In the genomic region with DNA sequence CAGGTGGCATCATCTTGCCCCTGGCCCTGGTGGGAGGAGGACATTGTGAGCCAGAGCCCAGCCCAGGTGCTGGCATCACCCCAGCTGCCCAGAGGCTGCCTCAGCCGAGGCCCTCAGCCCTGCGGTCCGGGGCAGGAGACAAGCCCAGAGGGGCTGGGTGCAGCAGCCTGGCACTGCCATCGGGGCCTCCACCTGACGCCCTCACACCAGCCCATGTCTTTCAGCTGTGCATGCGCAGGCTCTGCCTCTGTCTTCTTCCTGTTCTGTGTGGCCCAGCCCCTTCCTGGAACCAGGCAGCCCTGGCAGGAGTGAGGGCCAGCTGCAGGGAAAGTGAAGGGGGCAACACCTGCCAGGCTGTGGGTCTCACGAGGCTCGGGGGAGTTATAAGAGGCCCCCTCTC, we compare ENCODE assay signal across 21 cellular contexts. TPM values are rescaled to one million over a fixed set of nuclear protein-coding genes. Genes with fewer than 3 reads are reported as not detected.
DNase-seq lines count a peak whose midpoint lies in the region; ATAC-seq and TF ChIP-seq lines count a peak whose summit lies in the region.
"Had no signal": no experiment of that assay in that cellular context is flagged by ENCODE, and none has a peak within 500 bp of the region (broad histone marks: within the 10 kb centered on the region; RNA-seq: fewer than 3 reads in every experiment).

No MANE protein-coding gene starts in this region.

- 0 out of 2 replicates have a peak, but pooled peaks cover 2% of the 10 kb centered on the region for H4K20me1 ChIP-seq in DND-41 (ENCODE audit: insufficient read depth, low read length)

- no peak overlapping the region for H2BK12ac ChIP-seq in mesenchymal stem cell (ENCODE audit: low read length in 2 of 2)

- H3K18ac ChIP-seq in mesenchymal stem cell (ENCODE audit: low read depth in 1 of 2, low read length in 2 of 2) = no peak overlapping the region

- H3K27ac ChIP-seq in DND-41 (ENCODE audit: low read length) (no peak overlapping the region), mesenchymal stem cell (ENCODE audit: low read length, poor library complexity, severe bottlenecking) (no peak overlapping the region)
- H3K27ac ChIP-seq: KMS-11, left lung, stomach, upper lobe of right lung had no signal

- H3K27ac Mint-ChIP-seq in activated T-cell treated with anti-CD3 and anti-CD28 coated beads, Interleukin-2, amount 50 U/mL, for 72 hours = no peak overlapping the region
- no peak overlapping the region for H3K27ac Mint-ChIP-seq in activated T-cell treated with anti-CD3 and anti-CD28 coated beads, Interleukin-2, amount 50 U/mL, for 24 hours
- H3K27ac Mint-ChIP-seq in T-cell = peak overlapping the region; percentile 49 to 74
- no peak overlapping the region for H3K27ac Mint-ChIP-seq in type B pancreatic cell

- H3K4me2 ChIP-seq in DND-41 (ENCODE audit: insufficient read depth, low read length) (no peak overlapping the region), mesenchymal stem cell (ENCODE audit: low read length, poor library complexity, severe bottlenecking) (no peak overlapping the region)
- H3K4me2 ChIP-seq: KMS-11, SK-N-SH had no signal

- no peak overlapping the region for H2BK15ac ChIP-seq in mesenchymal stem cell (ENCODE audit: low read depth, poor library complexity, severe bottlenecking)

- no peak overlapping the region for H2AFZ ChIP-seq in DND-41 (ENCODE audit: low read depth, low read length)
- no peak overlapping the region for H2AFZ ChIP-seq in mesenchymal stem cell (ENCODE audit: low read depth, low read length)

- H3K79me1 ChIP-seq in mesenchymal stem cell (replicated peaks; ENCODE audit: low read length, poor library complexity, severe bottlenecking) = peaks cover 5% of the 10 kb centered on the region

- no peak overlapping the region for H3K4me3 Mint-ChIP-seq in activated T-cell treated with anti-CD3 and anti-CD28 coated beads, Interleukin-2, amount 50 U/mL, for 72 hours
- no peak overlapping the region for H3K4me3 Mint-ChIP-seq in activated T-cell treated with anti-CD3 and anti-CD28 coated beads, Interleukin-2, amount 50 U/mL, for 24 hours
- H3K4me3 Mint-ChIP-seq in T-cell = peak overlapping the region in 1 of 3 donors; percentile 60
- no peak overlapping the region for H3K4me3 Mint-ChIP-seq in type B pancreatic cell
- H3K4me3 Mint-ChIP-seq: H9 had no signal

- no peak overlapping the region for H3K4me3 ChIP-seq in DND-41 (ENCODE audit: low read depth in 1 of 2, low read length in 2 of 2)
- H3K4me3 ChIP-seq in mesenchymal stem cell (ENCODE audit: insufficient read depth in 1 of 2, low read depth in 1 of 2, low read length in 2 of 2) = no peak overlapping the region
- H3K4me3 ChIP-seq: left lung, stomach, upper lobe of right lung had no signal

- peak overlapping the region; percentile 33 for H2AK5ac ChIP-seq in mesenchymal stem cell (ENCODE audit: low read length, severe bottlenecking)

- H4K8ac ChIP-seq in mesenchymal stem cell (ENCODE audit: low read length) = no peak overlapping the region

- no peak overlapping the region for H2BK120ac ChIP-seq in mesenchymal stem cell (ENCODE audit: low read depth, low read length)

- no peak overlapping the region for H3K23ac ChIP-seq in mesenchymal stem cell (ENCODE audit: low read length in 2 of 2)

- no peaks in the 10 kb centered on the region for H3K9me3 Mint-ChIP-seq in activated T-cell treated with anti-CD3 and anti-CD28 coated beads, Interleukin-2, amount 50 U/mL, for 72 hours
- no peaks in the 10 kb centered on the region for H3K9me3 Mint-ChIP-seq in activated T-cell treated with anti-CD3 and anti-CD28 coated beads, Interleukin-2, amount 50 U/mL, for 24 hours
- H3K9me3 Mint-ChIP-seq in T-cell (no peaks in the 10 kb centered on the region), type B pancreatic cell (no peaks in the 10 kb centered on the region)
- H3K9me3 Mint-ChIP-seq: H9 had no signal

- 99% methylated on average over 8 of the region's 8 CpGs for WGBS in mesenchymal stem cell

- H3K9me3 ChIP-seq in DND-41 (ENCODE audit: insufficient read depth, low read length, severe bottlenecking) = no peaks in the 10 kb centered on the region
- no peaks in the 10 kb centered on the region for H3K9me3 ChIP-seq in mesenchymal stem cell (ENCODE audit: control insufficient read depth, low read length)
- H3K9me3 ChIP-seq: left lung, SK-N-SH, stomach, upper lobe of right lung had no signal

- no peaks in the 10 kb centered on the region for H3K27me3 Mint-ChIP-seq in activated T-cell treated with anti-CD3 and anti-CD28 coated beads, Interleukin-2, amount 50 U/mL, for 72 hours (ENCODE audit: low read depth)
- H3K27me3 Mint-ChIP-seq in activated T-cell treated with anti-CD3 and anti-CD28 coated beads, Interleukin-2, amount 50 U/mL, for 24 hours = no peaks in the 10 kb centered on the region
- H3K27me3 Mint-ChIP-seq in T-cell (no peaks in the 10 kb centered on the region), type B pancreatic cell (no peaks in the 10 kb centered on the region)

- H2BK5ac ChIP-seq in mesenchymal stem cell (ENCODE audit: low read depth, low read length, poor library complexity, severe bottlenecking) = no peak overlapping the region

- no peak overlapping the region for H3K14ac ChIP-seq in mesenchymal stem cell (ENCODE audit: low read length in 2 of 2)

- CTCF ChIA-PET in T-cell (lab: Charles Lee) = no interaction called here

- POLR2A ChIA-PET in T-cell (lab: Charles Lee) = interaction anchor here in 1 of 2 donors (0.8 kb wide), 1 partner anchor 23 kb away, joined by 3 read pairs; no protein-coding TSS in a partner anchor

- no peak overlapping the region for H4K91ac ChIP-seq in mesenchymal stem cell (ENCODE audit: low read length)

- H3K36me3 Mint-ChIP-seq in activated T-cell treated with anti-CD3 and anti-CD28 coated beads, Interleukin-2, amount 50 U/mL, for 72 hours (ENCODE audit: insufficient read depth in 2 of 2) = peaks cover 2 to 6% of the 10 kb centered on the region in 2 donors
- H3K36me3 Mint-ChIP-seq in activated T-cell treated with anti-CD3 and anti-CD28 coated beads, Interleukin-2, amount 50 U/mL, for 24 hours (ENCODE audit: low read depth) = peaks cover 66% of the 10 kb centered on the region
- H3K36me3 Mint-ChIP-seq in T-cell = peaks cover 30% of the 10 kb centered on the region
- peaks cover 12% of the 10 kb centered on the region for H3K36me3 Mint-ChIP-seq in type B pancreatic cell

- peaks cover 51% of the 10 kb centered on the region for H3K4me1 Mint-ChIP-seq in activated T-cell treated with anti-CD3 and anti-CD28 coated beads, Interleukin-2, amount 50 U/mL, for 72 hours (ENCODE audit: low read depth)
- peaks cover 42% of the 10 kb centered on the region for H3K4me1 Mint-ChIP-seq in activated T-cell treated with anti-CD3 and anti-CD28 coated beads, Interleukin-2, amount 50 U/mL, for 24 hours (ENCODE audit: low read depth)
- H3K4me1 Mint-ChIP-seq in T-cell = peaks cover 42 to 47% (median 43%) of the 10 kb centered on the region in 3 donors
- H3K4me1 Mint-ChIP-seq in type B pancreatic cell (ENCODE audit: unreplicated experiment) = peaks cover 10% of the 10 kb centered on the region

- no peak overlapping the region for H3K9ac ChIP-seq in DND-41 (ENCODE audit: low read depth, low read length)
- H3K9ac ChIP-seq in mesenchymal stem cell (ENCODE audit: low read length) = no peak overlapping the region
- H3K9ac ChIP-seq: KMS-11, SK-N-SH had no signal

- no peaks in the 10 kb centered on the region for H3K79me2 ChIP-seq in DND-41 (ENCODE audit: insufficient read depth, low read length)

- no peak overlapping the region for H3K4ac ChIP-seq in mesenchymal stem cell (ENCODE audit: low read depth in 1 of 2, low read length in 2 of 2)

- peak; percentile 16 to 42 for ATAC-seq in activated T-cell treated with anti-CD3 and anti-CD28 coated beads, Interleukin-2, amount 50 U/mL, for 72 hours (replicated peaks in 1 of 2)
- peak; percentile 73 for ATAC-seq in DND-41 (ENCODE audit: insufficient read depth, low read depth)
- ATAC-seq in T-cell (replicated peaks in 1 of 4) = peak; percentile 64 to 83 (median 70)
- ATAC-seq in HG02798 (IDR thresholded peaks at IDR 0.05; ENCODE audit: poor library complexity, unreplicated experiment) = no peak
- ATAC-seq: left lung, upper lobe of right lung had no signal

- TF ChIP-seq CTCF in DND-41 (IDR thresholded peaks at IDR 0.05; ENCODE audit: borderline replicate concordance, extremely low read depth, low read length, poor library complexity, severe bottlenecking) (no peak), type B pancreatic cell (conservative IDR thresholded peaks at IDR 0.05) (no peak)

- peak in 1 of 2 donors; percentile 7 for DNase-seq in activated T-cell treated with anti-CD3 and anti-CD28 coated beads, Interleukin-2, amount 50 U/mL, for 72 hours
- no peak for DNase-seq in activated T-cell treated with anti-CD3 and anti-CD28 coated beads, Interleukin-2, amount 50 U/mL, for 24 hours
- peak; percentile 39 for DNase-seq in DND-41
- DNase-seq in T-cell = peak in 20 of 34 experiments; percentile 6 to 46 (median 24)
- DNase-seq in mesenchymal stem cell = no peak
- DNase-seq in type B pancreatic cell (ENCODE audit: extremely low spot score, unreplicated experiment) = no peak
- DNase-seq in NCI-H2029 (lab: John Stamatoyannopoulos, UW) = no peak
- DNase-seq: central memory CD4-positive, alpha-beta T cell; effector CD4-positive, alpha-beta T cell; H9; NCI-H1105 treated with DMSO at 0.1 percent for 48 hours; NCI-H748 treated with DMSO at 0.1 percent for 48 hours; nucleus accumbens; retina; SK-N-SH; stimulated activated CD4-positive, alpha-beta T cell treated with anti-CD3 and anti-CD28 coated beads, Interleukin-15, amount 100 ng/mL, for 24 hours; stomach; upper lobe of right lung had no signal

- H3K27me3 ChIP-seq in DND-41 (ENCODE audit: insufficient read depth, low read length, poor library complexity) (no peaks in the 10 kb centered on the region), mesenchymal stem cell (ENCODE audit: control insufficient read depth in 1 of 2, insufficient read depth in 1 of 2, low read length in 2 of 2) (no peaks in the 10 kb centered on the region)
- H3K27me3 ChIP-seq: left lung, stomach, upper lobe of right lung had no signal

- H3K36me3 ChIP-seq in DND-41 (ENCODE audit: insufficient read depth, low read length) (peaks cover 58% of the 10 kb centered on the region), mesenchymal stem cell (ENCODE audit: control insufficient read depth in 1 of 2, insufficient read depth in 2 of 2, low read depth in 1 of 2, low read length in 2 of 2) (peaks cover 58 to 59% of the 10 kb centered on the region in 2 experiments)

- H3K4me1 ChIP-seq in DND-41 (ENCODE audit: insufficient read depth, low read length) (no peaks in the 10 kb centered on the region), mesenchymal stem cell (ENCODE audit: control insufficient read depth, insufficient read depth, low read depth, low read length) (peaks cover 48% of the 10 kb centered on the region)
- H3K4me1 ChIP-seq: upper lobe of right lung had no signal

RNA-seq across cellular contexts. Expression of a gene that starts 4.8 kb away (rescaled TPM):
- 1 to 10 TPM; 1.6 to 3.6 TPM for total RNA-seq in activated T-cell treated with anti-CD3 and anti-CD28 coated beads, Interleukin-2, amount 50 U/mL, for 72 hours
- total RNA-seq in T-cell (1 to 10 TPM in 3 of 5 donors, under 1 TPM in 2; 0.28 to 9.0 (median 7.9) TPM), type B pancreatic cell (ENCODE audit: low replicate concordance) (4.5 and 4.9 TPM in 2 replicates)
- 0.57 TPM for polyA plus RNA-seq in mesenchymal stem cell (2013, experiment 1 of 2)
- polyA plus RNA-seq in mesenchymal stem cell (2013, experiment 2 of 2) = 0.55 TPM

RNA-seq across cellular contexts. Expression of a gene that starts 26.2 kb away (rescaled TPM):
- 100 to 1,000 TPM in 1 of 2 donors, 10 to 100 TPM in 1; 79.5 to 101 TPM for total RNA-seq in activated T-cell treated with anti-CD3 and anti-CD28 coated beads, Interleukin-2, amount 50 U/mL, for 72 hours
- total RNA-seq in T-cell (10 to 100 TPM; 46.6 to 91.2 (median 80.0) TPM), type B pancreatic cell (ENCODE audit: low replicate concordance) (64.3 and 83.6 TPM in 2 replicates)
- polyA plus RNA-seq in mesenchymal stem cell (2013, experiment 1 of 2) = 31.5 TPM
- polyA plus RNA-seq in mesenchymal stem cell (2013, experiment 2 of 2) = 30.0 TPM

Comparison
In these comparisons a context has a peak if more than half of its experiments do, and no peak if none do; other contexts are left out.
1. DNase-seq: peak in DND-41 (single experiment) and T-cell (20 of 34); none in activated T-cell treated with anti-CD3 and anti-CD28 coated beads, Interleukin-2, amount 50 U/mL, for 24 hours (single experiment), mesenchymal stem cell (single experiment), type B pancreatic cell (single experiment) and NCI-H2029 (single experiment).
2. H3K27ac Mint-ChIP-seq: peak in T-cell (2 of 2); none in activated T-cell treated with anti-CD3 and anti-CD28 coated beads, Interleukin-2, amount 50 U/mL, for 72 hours (single experiment), activated T-cell treated with anti-CD3 and anti-CD28 coated beads, Interleukin-2, amount 50 U/mL, for 24 hours (single experiment) and type B pancreatic cell (single experiment).